ENCODE assay signal across 8 cellular contexts in the genomic region with DNA sequence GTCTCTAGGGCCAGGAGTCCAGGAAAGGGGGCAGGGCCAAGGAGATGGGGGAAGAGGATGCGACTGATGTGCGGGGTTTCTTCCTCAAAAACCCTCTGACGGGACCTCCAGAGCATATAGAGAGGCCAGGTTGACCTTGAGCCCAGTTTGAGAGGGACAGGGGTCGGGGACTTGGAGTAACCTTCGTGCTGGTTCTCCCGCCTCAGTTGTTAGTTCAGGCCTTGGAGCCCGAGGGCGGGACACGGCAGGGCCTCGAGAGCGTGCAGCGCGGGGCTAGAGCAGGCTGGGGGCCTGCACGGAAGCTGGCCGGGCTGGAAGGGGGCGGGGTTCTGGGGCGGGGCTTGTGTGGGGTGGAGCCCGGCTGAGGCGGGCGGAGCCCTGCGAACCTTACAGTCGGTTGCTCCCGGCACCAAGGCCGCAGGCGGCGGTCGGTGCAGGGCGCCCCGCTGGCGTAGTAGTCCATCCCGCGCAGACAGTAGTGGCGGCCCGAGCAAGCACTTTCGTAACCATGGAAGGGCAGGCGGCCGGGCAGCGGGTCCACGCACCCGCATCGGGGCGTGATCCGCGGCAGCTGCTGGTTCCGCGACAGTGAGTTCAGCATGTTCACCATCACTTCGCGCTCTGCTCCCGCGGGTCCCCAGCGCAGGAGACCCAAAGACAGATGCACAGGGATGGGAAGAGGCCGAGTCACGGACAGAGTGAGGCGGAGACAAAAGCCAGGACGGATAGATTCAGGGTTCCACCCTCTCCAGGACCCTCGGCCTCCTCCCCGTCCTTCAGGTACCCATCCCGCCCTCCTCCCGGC. TPM values are rescaled to one million over a fixed set of nuclear protein-coding genes. Genes with fewer than 3 reads are reported as not detected.
DNase-seq lines count a peak whose midpoint lies in the region; ATAC-seq and TF ChIP-seq lines count a peak whose summit lies in the region.

No MANE protein-coding gene starts in this region.

- no peaks in the 10 kb centered on the region for H3K9me3 ChIP-seq in CD4-positive, CD25-positive, alpha-beta regulatory T cell (ENCODE audit: control insufficient read depth in 2 of 2, low read length in 2 of 2)
- H3K9me3 ChIP-seq in spleen, result no peaks in the 10 kb centered on the region

- no peaks in the 10 kb centered on the region for H3K9me3 Mint-ChIP-seq in CD4-positive, CD25-positive, alpha-beta regulatory T cell

- 2 to 11% (median 3%) methylated on average over 20 to 59 of the region's 59 CpGs for WGBS in spleen, 5 donors

- peak overlapping the region; percentile 53 for H3K4me3 ChIP-seq in CD4-positive, CD25-positive, alpha-beta regulatory T cell (ENCODE audit: low read depth, low read length)
- peak overlapping the region; percentile 37 to 79 (median 52) for H3K4me3 ChIP-seq in spleen

- H3K27me3 Mint-ChIP-seq in CD4-positive, CD25-positive, alpha-beta regulatory T cell, result no peaks in the 10 kb centered on the region

- intact Hi-C loops in spleen (cut with DNase I; ENCODE audit: low total_unique reads), result loop anchor here (5.0 to 10.0 kb wide), 2 partner anchors 48 to 126 kb away; no protein-coding TSS in a partner anchor

- H3K27ac ChIP-seq in CD4-positive, CD25-positive, alpha-beta regulatory T cell (ENCODE audit: insufficient read depth, low read length, poor library complexity, severe bottlenecking), result peak overlapping the region; percentile 55
- peak overlapping the region in 5 of 8 donors; percentile 20 to 63 (median 48) for H3K27ac ChIP-seq in spleen

- peak overlapping the region; percentile 59 to 85 (median 63) for H3K27ac Mint-ChIP-seq in CD4-positive, CD25-positive, alpha-beta regulatory T cell

- TF ChIP-seq CTCF in spleen (IDR thresholded peaks at IDR 0.05 in 8 of 11, conservative IDR thresholded peaks at IDR 0.05 in 3 of 11), result peak in 1 of 11 experiments; percentile 11

- H3K4me3 Mint-ChIP-seq in CD4-positive, CD25-positive, alpha-beta regulatory T cell, result peak overlapping the region; percentile 78 to 91 (median 88)

- peak; percentile 46 to 49 for ATAC-seq in CD4-positive, CD25-positive, alpha-beta regulatory T cell (ENCODE audit: low read depth in 2 of 2)
- peak; percentile 24 for ATAC-seq in GM21786 (IDR thresholded peaks at IDR 0.05; ENCODE audit: unreplicated experiment)
- no peak for ATAC-seq in HG03139 (IDR thresholded peaks at IDR 0.05; ENCODE audit: unreplicated experiment)

- H3K36me3 ChIP-seq in CD4-positive, CD25-positive, alpha-beta regulatory T cell (ENCODE audit: control insufficient read depth, insufficient read depth, low read length), result no peaks in the 10 kb centered on the region
- no peaks in the 10 kb centered on the region for H3K36me3 ChIP-seq in spleen

- H3K27me3 ChIP-seq in CD4-positive, CD25-positive, alpha-beta regulatory T cell (ENCODE audit: control insufficient read depth, insufficient read depth, low read length), result no peaks in the 10 kb centered on the region
- peaks cover 0 to 18% (median 0%) of the 10 kb centered on the region in 7 donors for H3K27me3 ChIP-seq in spleen (replicated peaks in 1 of 7)

- peaks cover 42% of the 10 kb centered on the region for H3K4me1 ChIP-seq in CD4-positive, CD25-positive, alpha-beta regulatory T cell (ENCODE audit: control insufficient read depth, insufficient read depth, low read length, poor library complexity, severe bottlenecking)
- peaks cover 29 to 51% (median 41%) of the 10 kb centered on the region in 6 donors for H3K4me1 ChIP-seq in spleen

- no peak for TF ChIP-seq POLR2A in spleen (IDR thresholded peaks at IDR 0.05)

- H3K4me1 Mint-ChIP-seq in CD4-positive, CD25-positive, alpha-beta regulatory T cell, result peaks cover 4 to 42% (median 27%) of the 10 kb centered on the region in 4 donors

- peak; percentile 76 to 90 (median 78) for DNase-seq in CD4-positive, CD25-positive, alpha-beta regulatory T cell
- DNase-seq in NCI-H2171 treated with DMSO at 0.1 percent for 48 hours (lab: John Stamatoyannopoulos, UW) (peak; percentile 37), islet precursor cell (peak; percentile 93), spleen (peak; percentile 95)
- DNase-seq in activated CD4-positive, CD25-positive, alpha-beta regulatory T cell treated with anti-CD3 and anti-CD28 coated beads, Interleukin-2, amount 50 U/mL, for 72 hours, result peak; percentile 73
- peak; percentile 66 for DNase-seq in central memory CD4-positive, alpha-beta T cell

- no peaks in the 10 kb centered on the region for H3K36me3 Mint-ChIP-seq in CD4-positive, CD25-positive, alpha-beta regulatory T cell

RNA-seq across cellular contexts. Expression of a gene that starts 4.0 kb away (rescaled TPM):
- 0.64 TPM for total RNA-seq in CD4-positive, CD25-positive, alpha-beta regulatory T cell
- under 1 TPM; 0.05 to 0.35 (median 0.29) TPM for polyA plus RNA-seq in CD4-positive, CD25-positive, alpha-beta regulatory T cell
- total RNA-seq in spleen, result 1 to 10 TPM in 6 of 7 donors, under 1 TPM in 1; 0.97 to 2.2 (median 1.5) TPM
- polyA plus RNA-seq in spleen, result under 1 TPM; 0.22 to 0.48 (median 0.47) TPM

RNA-seq across cellular contexts. Expression of a gene that starts 51.3 kb away (rescaled TPM):
- 7.1 TPM for total RNA-seq in CD4-positive, CD25-positive, alpha-beta regulatory T cell
- polyA plus RNA-seq in CD4-positive, CD25-positive, alpha-beta regulatory T cell, result 10 to 100 TPM; 29.1 to 67.0 (median 50.5) TPM
- 10 to 100 TPM; 10.4 to 18.0 (median 14.6) TPM for total RNA-seq in spleen
- 10 to 100 TPM; 21.0 to 32.1 (median 28.0) TPM for polyA plus RNA-seq in spleen

RNA-seq across cellular contexts. Expression of a gene that starts 51.6 kb away (rescaled TPM):
- 0.25 TPM for total RNA-seq in CD4-positive, CD25-positive, alpha-beta regulatory T cell
- under 1 TPM in 1 of 4 donors, not detected in 3; 0.21 TPM for polyA plus RNA-seq in CD4-positive, CD25-positive, alpha-beta regulatory T cell
- total RNA-seq in spleen, result 1 to 10 TPM in 3 of 7 donors, under 1 TPM in 4; 0.52 to 1.8 (median 0.83) TPM
- polyA plus RNA-seq in spleen, result under 1 TPM; 0.15 to 0.33 (median 0.32) TPM

Comparison
In these comparisons a context has a peak if more than half of its experiments do, and no peak if none do; other contexts are left out.
1. DNase-seq: peak in every context shown above with its lines; median percentile 95 in spleen; 93 in islet precursor cell; 78 in CD4-positive, CD25-positive, alpha-beta regulatory T cell; 73 in activated CD4-positive, CD25-positive, alpha-beta regulatory T cell treated with anti-CD3 and anti-CD28 coated beads, Interleukin-2, amount 50 U/mL, for 72 hours; 66 in central memory CD4-positive, alpha-beta T cell; 37 in NCI-H2171 treated with DMSO at 0.1 percent for 48 hours.